1 cellular context compared by ENCODE assay signal in genomic region chr17:44006581-44007345, GRCh38.
TF ChIP-seq lines count a peak whose summit lies in the region.

No MANE protein-coding gene starts in this region.

TF ChIP-seq in HepG2, 621 proteins besides CTCF, POLR2A, EP300 and RAD21 (continues in another document):
- TF ChIP-seq SP1 (IDR thresholded peaks at IDR 0.05) (no peak), SP1 (CRISPR knock-in tag; IDR thresholded peaks at IDR 0.05) (peak; percentile 41; the same call in 1 of the 2 replicates), ZNF414 (CRISPR knock-in tag; IDR thresholded peaks at IDR 0.05) (no peak), ZNF768 (CRISPR knock-in tag; IDR thresholded peaks at IDR 0.05) (peak; percentile 15; the same call in 1 of the 2 replicates), ZFP36 (IDR thresholded peaks at IDR 0.05; ENCODE audit: borderline replicate concordance, low read depth, low read length, partially characterized antibody) (no peak), MAZ (IDR thresholded peaks at IDR 0.05; ENCODE audit: borderline replicate concordance, low read depth, low read length) (no peak), MAZ (CRISPR knock-in tag; IDR thresholded peaks at IDR 0.05; ENCODE audit: low read depth) (peak; percentile 49; the same call in 1 of the 2 replicates), PRMT3 (CRISPR knock-in tag; IDR thresholded peaks at IDR 0.05; ENCODE audit: borderline replicate concordance, low read depth) (no peak), YY1 (IDR thresholded peaks at IDR 0.05; ENCODE audit: insufficient read depth, insufficient replicate concordance, low read depth, low read length) (no peak), FOXO4 (CRISPR knock-in tag; conservative IDR thresholded peaks at IDR 0.05) (no peak), ZNF614 (CRISPR knock-in tag; IDR thresholded peaks at IDR 0.05; ENCODE audit: borderline replicate concordance) (no peak), ZNF710 (CRISPR knock-in tag; IDR thresholded peaks at IDR 0.05; ENCODE audit: borderline replicate concordance) (no peak), ZNF333 (CRISPR knock-in tag; IDR thresholded peaks at IDR 0.05; ENCODE audit: borderline replicate concordance) (no peak), BATF2 (CRISPR knock-in tag; IDR thresholded peaks at IDR 0.05) (no peak), PLSCR1 (CRISPR knock-in tag; IDR thresholded peaks at IDR 0.05; ENCODE audit: borderline replicate concordance) (no peak), PHF21A (CRISPR knock-in tag; IDR thresholded peaks at IDR 0.05) (no peak), SMARCE1 (IDR thresholded peaks at IDR 0.05; ENCODE audit: borderline replicate concordance) (no peak), HOXA9 (CRISPR knock-in tag; IDR thresholded peaks at IDR 0.05; ENCODE audit: borderline replicate concordance) (no peak), ZNF260 (CRISPR knock-in tag; IDR thresholded peaks at IDR 0.05; ENCODE audit: borderline replicate concordance, low read depth) (no peak), ZNF552 (CRISPR knock-in tag; IDR thresholded peaks at IDR 0.05; ENCODE audit: borderline replicate concordance) (no peak), ZNF326 (CRISPR knock-in tag; IDR thresholded peaks at IDR 0.05; ENCODE audit: borderline replicate concordance) (no peak), PREB (CRISPR knock-in tag; IDR thresholded peaks at IDR 0.05) (no peak), ZHX1 (CRISPR knock-in tag; IDR thresholded peaks at IDR 0.05; ENCODE audit: low read depth) (no peak), STAG1 (CRISPR knock-in tag; IDR thresholded peaks at IDR 0.05) (no peak), CEBPG (CRISPR knock-in tag; IDR thresholded peaks at IDR 0.05) (no peak), DZIP1 (CRISPR knock-in tag; IDR thresholded peaks at IDR 0.05) (no peak), HINFP (CRISPR knock-in tag; IDR thresholded peaks at IDR 0.05; ENCODE audit: low read depth) (no peak), HNF1A (IDR thresholded peaks at IDR 0.05; ENCODE audit: low read depth) (no peak), HNF1A (CRISPR knock-in tag; IDR thresholded peaks at IDR 0.05; ENCODE audit: borderline replicate concordance) (no peak), ZNF652 (CRISPR knock-in tag; IDR thresholded peaks at IDR 0.05; ENCODE audit: borderline replicate concordance, low read depth) (no peak), RELA (CRISPR knock-in tag; IDR thresholded peaks at IDR 0.05) (no peak), TSC22D2 (CRISPR knock-in tag; IDR thresholded peaks at IDR 0.05; ENCODE audit: borderline replicate concordance) (no peak), ELK4 (CRISPR knock-in tag; IDR thresholded peaks at IDR 0.05; ENCODE audit: borderline replicate concordance) (no peak), SCMH1 (CRISPR knock-in tag; IDR thresholded peaks at IDR 0.05; ENCODE audit: borderline replicate concordance) (no peak), SIX4 (CRISPR knock-in tag; IDR thresholded peaks at IDR 0.05) (no peak), IRX3 (CRISPR knock-in tag; IDR thresholded peaks at IDR 0.05; ENCODE audit: borderline replicate concordance, low read depth) (no peak)
